8 cellular contexts compared by ENCODE assay signal in genomic region chr15:60592386-60593339, GRCh38.
DNase-seq lines count a peak whose midpoint lies in the region; ATAC-seq and TF ChIP-seq lines count a peak whose summit lies in the region.

No MANE protein-coding gene starts in this region.

- H3K4me1 ChIP-seq in osteoblast (ENCODE audit: insufficient read depth, low read length) (peaks cover 2% of the 10 kb centered on the region), testis (no peaks in the 10 kb centered on the region)

- 2 to 19% methylated on average over 8 to 88 of the region's 91 CpGs for WGBS in testis, 2 donors

- H4K20me1 ChIP-seq in osteoblast (ENCODE audit: insufficient read depth, low read length), result no peaks in the 10 kb centered on the region

- DNase-seq in DMS 273 treated with DMSO at 0.1 percent for 48 hours (lab: John Stamatoyannopoulos, UW), result peak; percentile 31
- DNase-seq in SHP77 (lab: John Stamatoyannopoulos, UW), result peak; percentile 81 to 92
- peak; percentile 86 for DNase-seq in activated naive CD4-positive, alpha-beta T cell treated with Interleukin-2 at 50 U/mL for 16 hours
- DNase-seq in glomerular visceral epithelial cell (ENCODE audit: extremely low spot score), result peak; percentile 38
- peak; percentile 96 for DNase-seq in osteoblast (ENCODE audit: insufficient read length, low spot score, missing footprints)
- DNase-seq in testis, result peak; percentile 94

- peak overlapping the region; percentile 77 for H3K4me3 ChIP-seq in osteoblast (ENCODE audit: insufficient read depth, low read length)
- H3K4me3 ChIP-seq in testis, result peak overlapping the region; percentile 86 to 89

- peak overlapping the region; percentile 85 for H3K4me2 ChIP-seq in osteoblast (ENCODE audit: insufficient read depth, low read length)

- no peak for TF ChIP-seq EP300 in Ishikawa (IDR thresholded peaks at IDR 0.05; ENCODE audit: borderline replicate concordance)

- peak overlapping the region; percentile 70 for H2AFZ ChIP-seq in osteoblast (ENCODE audit: low read length)

- TF ChIP-seq RAD21 in Ishikawa (IDR thresholded peaks at IDR 0.05; ENCODE audit: low read depth), result no peak

- H3K9me3 ChIP-seq in osteoblast (ENCODE audit: low read depth, low read length) (no peaks in the 10 kb centered on the region), testis (no peaks in the 10 kb centered on the region)

- H3K36me3 ChIP-seq in osteoblast (ENCODE audit: insufficient read depth, low read length) (no peaks in the 10 kb centered on the region), testis (ENCODE audit: low read depth, missing control alignments) (no peaks in the 10 kb centered on the region)

- peaks cover 26% of the 10 kb centered on the region for H3K79me2 ChIP-seq in osteoblast (ENCODE audit: insufficient read depth, low read length)

- TF ChIP-seq POLR2A in testis (IDR thresholded peaks at IDR 0.05), result no peak

- intact Hi-C loops in testis (cut with DNase I; ENCODE audit: low total_unique reads), result no loop called here

- H3K27ac ChIP-seq in osteoblast (ENCODE audit: low read depth, low read length) (no peak overlapping the region), testis (peak overlapping the region; percentile 96 to 97)

- TF ChIP-seq CTCF in osteoblast (IDR thresholded peaks at IDR 0.05; ENCODE audit: extremely low read depth, low read depth, low read length) (no peak), testis (IDR thresholded peaks at IDR 0.05) (no peak)

- ATAC-seq in GM21528 (IDR thresholded peaks at IDR 0.05; ENCODE audit: low FRiP score, unreplicated experiment), result peak; percentile 82

- H3K27me3 ChIP-seq in osteoblast (ENCODE audit: insufficient read depth, low read length) (peaks cover 24% of the 10 kb centered on the region), testis (no peaks in the 10 kb centered on the region)

TF ChIP-seq in Ishikawa, 13 proteins besides CTCF, POLR2A, EP300 and RAD21:
- TF ChIP-seq TCF12 (IDR thresholded peaks at IDR 0.05; ENCODE audit: low read depth), result no peak; the same call in 1 of the 2 replicates
- TF ChIP-seq YY1 (IDR thresholded peaks at IDR 0.05; ENCODE audit: low read depth), result 0 out of 2 replicates have a peak, but pooled peaks have one; percentile 58
- no peak for TF ChIP-seq CEBPB (IDR thresholded peaks at IDR 0.05)
- TF ChIP-seq CREB1 (IDR thresholded peaks at IDR 0.05; ENCODE audit: low read depth), result no peak
- TF ChIP-seq REST (IDR thresholded peaks at IDR 0.05; ENCODE audit: low read depth), result no peak
- TF ChIP-seq TAF1 (IDR thresholded peaks at IDR 0.05; ENCODE audit: low read depth), result no peak; the same call in 1 of the 2 replicates
- TF ChIP-seq NFIC (IDR thresholded peaks at IDR 0.05), result no peak
- no peak for TF ChIP-seq FOXM1 (IDR thresholded peaks at IDR 0.05; ENCODE audit: borderline replicate concordance, low read depth)
- peak; percentile 79 for TF ChIP-seq MAX (IDR thresholded peaks at IDR 0.05)
- TF ChIP-seq, protein P1, sequence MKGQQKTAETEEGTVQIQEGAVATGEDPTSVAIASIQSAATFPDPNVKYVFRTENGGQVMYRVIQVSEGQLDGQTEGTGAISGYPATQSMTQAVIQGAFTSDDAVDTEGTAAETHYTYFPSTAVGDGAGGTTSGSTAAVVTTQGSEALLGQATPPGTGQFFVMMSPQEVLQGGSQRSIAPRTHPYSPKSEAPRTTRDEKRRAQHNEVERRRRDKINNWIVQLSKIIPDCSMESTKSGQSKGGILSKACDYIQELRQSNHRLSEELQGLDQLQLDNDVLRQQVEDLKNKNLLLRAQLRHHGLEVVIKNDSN (IDR thresholded peaks at IDR 0.05), result peak; percentile 92
- no peak for TF ChIP-seq TEAD4 (IDR thresholded peaks at IDR 0.05)
- peak; percentile 40; the same call in 1 of the 2 replicates for TF ChIP-seq ZBTB7A (IDR thresholded peaks at IDR 0.05; ENCODE audit: low read depth)

Comparison
In these comparisons a context has a peak if more than half of its experiments do, and no peak if none do; other contexts are left out.
1. DNase-seq: peak in every context shown above with its lines; median percentile 96 in osteoblast; 94 in testis; 86 in SHP77; 86 in activated naive CD4-positive, alpha-beta T cell treated with Interleukin-2 at 50 U/mL for 16 hours; 38 in glomerular visceral epithelial cell; 31 in DMS 273 treated with DMSO at 0.1 percent for 48 hours.